In the genomic region with DNA sequence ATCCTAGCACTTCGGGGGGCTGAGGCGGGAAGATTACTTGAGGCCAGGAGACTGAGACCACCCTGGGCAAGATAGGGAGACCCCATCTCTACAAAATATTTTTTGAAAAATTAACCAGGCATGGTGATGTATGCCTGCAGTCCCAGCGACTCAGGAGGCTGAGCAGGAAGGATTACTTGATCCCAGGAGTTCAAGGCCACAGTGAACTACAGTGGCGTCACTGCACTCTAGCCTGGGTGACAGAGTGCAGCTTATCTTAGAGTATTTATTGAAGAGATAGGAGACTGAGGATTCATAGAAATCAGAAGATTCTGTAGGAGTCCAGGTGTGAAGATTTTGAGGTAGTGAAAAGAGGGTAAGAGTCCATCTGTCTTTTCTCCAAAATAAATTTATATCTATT, we compare ENCODE assay signal across 20 cellular contexts.
"Had no signal": no experiment of that assay in that cellular context is flagged by ENCODE, and none has a peak within 500 bp of the region (broad histone marks: within the 10 kb centered on the region; RNA-seq: fewer than 3 reads in every experiment).

No MANE protein-coding gene starts in this region.

- H3K4me3 ChIP-seq: esophagus muscularis mucosa, gastrocnemius medialis, heart right ventricle, left ventricle myocardium inferior, lung, mucosa of descending colon, right atrium auricular region, tibial nerve, upper lobe of right lung, vagina had no signal

- H3K4me3 Mint-ChIP-seq: effector memory CD8-positive, alpha-beta T cell; immature natural killer cell; naive thymus-derived CD8-positive, alpha-beta T cell; stimulated activated effector memory CD8-positive, alpha-beta T cell treated with anti-CD3 and anti-CD28 coated beads, Interleukin-12 subunit alpha, Interleukin-12 subunit beta, amount 100 ng/mL, for 72 hours had no signal

- H3K9me3 Mint-ChIP-seq: effector memory CD8-positive, alpha-beta T cell; immature natural killer cell; naive thymus-derived CD8-positive, alpha-beta T cell; stimulated activated effector memory CD8-positive, alpha-beta T cell treated with anti-CD3 and anti-CD28 coated beads, Interleukin-12 subunit alpha, Interleukin-12 subunit beta, amount 100 ng/mL, for 72 hours had no signal

- DNase-seq: effector memory CD8-positive, alpha-beta T cell; gastrocnemius medialis; heart right ventricle; immature natural killer cell; left ventricle myocardium inferior; mesenchymal stem cell; mucosa of descending colon; naive thymus-derived CD8-positive, alpha-beta T cell; posterior cingulate gyrus; stimulated activated CD4-positive, alpha-beta T cell treated with anti-CD3 and anti-CD28 coated beads, Interleukin-4, amount 100 ng/mL, for 1 hour; stimulated activated CD8-positive, alpha-beta memory T cell treated with anti-CD3 and anti-CD28 coated beads, Interleukin-4, amount 100 ng/mL, for 48 hours; stimulated activated naive CD8-positive, alpha-beta T cell treated with anti-CD3 and anti-CD28 coated beads, Interleukin-15, Interleukin-2, amounts not matched to agents 100 U/mL and 50 U/mL, for 24 hours; upper lobe of right lung had no signal

- H3K4me1 ChIP-seq: gastrocnemius medialis, upper lobe of right lung, vagina had no signal

- H3K27me3 Mint-ChIP-seq: effector memory CD8-positive, alpha-beta T cell; naive thymus-derived CD8-positive, alpha-beta T cell had no signal

- H3K4me1 Mint-ChIP-seq: stimulated activated effector memory CD8-positive, alpha-beta T cell treated with anti-CD3 and anti-CD28 coated beads, Interleukin-12 subunit alpha, Interleukin-12 subunit beta, amount 100 ng/mL, for 72 hours had no signal

- H3K27ac ChIP-seq: epithelial cell of prostate, esophagus muscularis mucosa, gastrocnemius medialis, heart right ventricle, left ventricle myocardium inferior, right atrium auricular region, tibial nerve, upper lobe of right lung, vagina had no signal

- H3K27ac Mint-ChIP-seq: stimulated activated effector memory CD8-positive, alpha-beta T cell treated with anti-CD3 and anti-CD28 coated beads, Interleukin-12 subunit alpha, Interleukin-12 subunit beta, amount 100 ng/mL, for 72 hours had no signal

- H3K9me3 ChIP-seq: esophagus muscularis mucosa, gastrocnemius medialis, heart right ventricle, left ventricle myocardium inferior, mucosa of descending colon, right atrium auricular region, tibial nerve, upper lobe of right lung, vagina had no signal

- H3K27me3 ChIP-seq: esophagus muscularis mucosa, gastrocnemius medialis, heart right ventricle, right atrium auricular region, tibial nerve, upper lobe of right lung, vagina had no signal
